22 cellular contexts compared by ENCODE assay signal in the genomic region with DNA sequence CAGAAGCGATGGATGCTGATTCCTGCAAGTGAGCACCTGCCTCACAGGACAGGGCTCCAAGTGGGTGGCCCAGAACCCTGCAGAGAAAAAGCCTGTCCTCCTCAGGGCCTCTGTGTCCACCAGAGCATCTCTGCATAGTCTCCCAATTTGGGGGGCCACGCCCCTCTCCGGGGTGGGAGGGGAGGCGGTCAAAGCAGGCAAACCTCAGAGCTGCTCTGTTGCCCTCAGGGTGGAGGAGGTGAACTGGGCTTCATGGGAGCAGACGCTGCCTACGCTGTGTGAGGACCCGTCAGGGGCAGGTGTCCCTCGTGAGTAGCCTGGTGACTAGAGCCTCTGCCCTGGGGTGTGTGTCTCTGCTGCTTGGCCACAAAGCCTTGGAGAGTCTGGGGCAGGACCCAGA. TPM values are rescaled to one million over a fixed set of nuclear protein-coding genes. Genes with fewer than 3 reads are reported as not detected.
A peak's percentile ranks its signal among the peaks of the same experiment; 100 is the strongest.
DNase-seq lines count a peak whose midpoint lies in the region; ATAC-seq, FAIRE-seq and TF ChIP-seq lines count a peak whose summit lies in the region.
"Had no signal": no experiment of that assay in that cellular context is flagged by ENCODE, and none has a peak within 500 bp of the region (broad histone marks: within the 10 kb centered on the region; RNA-seq: fewer than 3 reads in every experiment).

No MANE protein-coding gene starts in this region.

- CTCF ChIA-PET in HepG2 (lab: Yijun Ruan, JAX; ENCODE audit: low intra/inter-chr PET ratio, low total read pairs) (no interaction called here), SK-N-SH (lab: Yijun Ruan, JAX) (interaction anchor here (1.1 kb wide), 1 partner anchor 54 kb away, joined by 3 read pairs; no protein-coding TSS in a partner anchor)

- BruUV-seq in HepG2 (replicated peaks; lab: Mats Ljungman, UMichigan): no TSS peak

- WGBS in HepG2 (ENCODE audit: low lambda C conversion rate): 60% methylated on average over 4 of the region's 8 CpGs
- WGBS in right lobe of liver (ENCODE audit: insufficient coverage, low coverage, low lambda C conversion rate, missing lambda C conversion rate): 83% methylated on average over 2 of the region's 8 CpGs
- WGBS in endodermal cell (ENCODE audit: insufficient coverage in 1 of 2, insufficient read length in 1 of 2), 2 experiments: 82 to 83% methylated on average over 6 to 8 of the region's 8 CpGs
- 34% methylated on average over 3 of the region's 8 CpGs for WGBS in SK-N-SH (ENCODE audit: low lambda C conversion rate)

- H3K9me2 ChIP-seq in SK-N-SH: no peaks in the 10 kb centered on the region

- H3K9me3 ChIP-seq in HepG2 (ENCODE audit: low read length) (no peaks in the 10 kb centered on the region), right lobe of liver (no peaks in the 10 kb centered on the region), endodermal cell (ENCODE audit: control insufficient read depth, low read length) (no peaks in the 10 kb centered on the region), SK-N-SH (no peaks in the 10 kb centered on the region)
- H3K9me3 ChIP-seq: ovary, right atrium auricular region, stomach, transverse colon had no signal

- no peak for TF ChIP-seq CTCF in HepG2 (CRISPR knock-in tag; IDR thresholded peaks at IDR 0.05)
- TF ChIP-seq CTCF in right lobe of liver (IDR thresholded peaks at IDR 0.05): no peak
- TF ChIP-seq CTCF in endodermal cell (conservative IDR thresholded peaks at IDR 0.05): no peak
- no peak for TF ChIP-seq CTCF in SK-N-SH (IDR thresholded peaks at IDR 0.05)
- TF ChIP-seq CTCF in D721Med (IDR thresholded peaks at IDR 0.05; ENCODE audit: insufficient read depth, missing control alignments): no peak

- H3K36me3 Mint-ChIP-seq in endodermal cell (ENCODE audit: low read depth): peaks cover 5% of the 10 kb centered on the region

- POLR2A ChIA-PET in HepG2 (lab: Yijun Ruan, JAX) (interaction anchor here (1.5 to 2.8 kb wide), 2 partner anchors 11 to 20 kb away, joined by 3 to 25 read pairs; no protein-coding TSS in a partner anchor), SK-N-SH (lab: Yijun Ruan, JAX) (no interaction called here)

- H3K36me3 ChIP-seq in HepG2 (replicated peaks in 1 of 2; ENCODE audit: control insufficient read depth in 1 of 2, insufficient read depth in 2 of 2, low read length in 2 of 2) (peaks cover 0 to 2% of the 10 kb centered on the region in 2 experiments; a peak in 1 of 5 replicates), right lobe of liver (no peaks in the 10 kb centered on the region), endodermal cell (ENCODE audit: control insufficient read depth, insufficient read depth, low read length) (peaks cover 6% of the 10 kb centered on the region), SK-N-SH (replicated peaks in 1 of 2; ENCODE audit: control insufficient read depth in 1 of 2, insufficient read depth in 2 of 2, low read length in 1 of 2) (peaks cover 0 to 2% of the 10 kb centered on the region in 2 experiments)
- H3K36me3 ChIP-seq: ovary, right atrium auricular region, transverse colon had no signal

- in situ Hi-C loops in HepG2 (cut with HindIII; ENCODE audit: extremely low pct_ligation_motif_present, low pct_unique_long_range_greater_than_20kb): no loop called here

- H3K9ac ChIP-seq in HepG2 (ENCODE audit: insufficient read depth, low read depth, low read length) (no peak overlapping the region), endodermal cell (ENCODE audit: extremely low read depth, low read length, poor library complexity, severe bottlenecking) (no peak overlapping the region), SK-N-SH (no peak overlapping the region)

- no peak overlapping the region for H3K4me3 Mint-ChIP-seq in endodermal cell
- H3K4me3 Mint-ChIP-seq: activated B cell treated with CpG ODN at 0.5 μM for 24 hours; activated naive CD4-positive, alpha-beta T cell treated with anti-CD3 and anti-CD28 coated beads for 36 hours had no signal

- H3K4me2 ChIP-seq in HepG2 (ENCODE audit: low read depth, low read length) (peak overlapping the region; percentile 78), SK-N-SH (no peak overlapping the region)

- DNase-seq in HepG2 (ENCODE audit: low spot score) (no peak), right lobe of liver (no peak), endodermal cell (peak; percentile 68), SK-N-SH (no peak), NCI-H526 (lab: John Stamatoyannopoulos, UW) (no peak), D721Med (ENCODE audit: insufficient read length, low spot score) (no peak), mesenteric fat pad (ENCODE audit: low spot score) (no peak)
- DNase-seq: activated B cell treated with CpG ODN at 0.5 μM for 24 hours; activated CD4-positive, alpha-beta T cell treated with anti-CD3 and anti-CD28 coated beads, Interleukin-2, amount 50 U/mL, for 48 hours; activated naive CD4-positive, alpha-beta T cell treated with anti-CD3 and anti-CD28 coated beads for 36 hours; left cardiac atrium; NCI-H1105; NCI-H2081 treated with DMSO at 0.1 percent for 48 hours; NCI-H446 treated with DMSO at 0.1 percent for 48 hours; ovary; stimulated activated CD4-positive, alpha-beta T cell treated with anti-CD3 and anti-CD28 coated beads, Interleukin-4, amount 100 ng/mL, for 4 hours; stomach; transverse colon had no signal

- H3K9me3 Mint-ChIP-seq in endodermal cell: no peaks in the 10 kb centered on the region
- H3K9me3 Mint-ChIP-seq: activated B cell treated with CpG ODN at 0.5 μM for 24 hours; activated naive CD4-positive, alpha-beta T cell treated with anti-CD3 and anti-CD28 coated beads for 36 hours had no signal

- no peak for FAIRE-seq in HepG2 (lab: Jason Lieb, UNC)
- FAIRE-seq in D721Med (lab: Jason Lieb, UNC): no peak
- FAIRE-seq: RCC 7860 had no signal

- ATAC-seq in HepG2 (peak; percentile 16), right lobe of liver (no peak)
- ATAC-seq: left cardiac atrium, SK-N-SH treated with all-trans-retinoic acid at 6 μM for 48 hours had no signal

- TF ChIP-seq EP300 in HepG2 (IDR thresholded peaks at IDR 0.05; ENCODE audit: low read depth in 2 of 2, low read length in 2 of 2) (no peak), HepG2 (CRISPR knock-in tag; IDR thresholded peaks at IDR 0.05; ENCODE audit: borderline replicate concordance) (no peak), SK-N-SH (IDR thresholded peaks at IDR 0.05; ENCODE audit: borderline replicate concordance in 1 of 2, low read depth in 1 of 2, low read length in 1 of 2) (no peak)

- H3K27me3 ChIP-seq in HepG2 (ENCODE audit: control insufficient read depth in 1 of 2, insufficient read depth in 2 of 2, low read length in 2 of 2) (no peaks in the 10 kb centered on the region; a peak in 1 of 5 replicates), right lobe of liver (no peaks in the 10 kb centered on the region), endodermal cell (ENCODE audit: control insufficient read depth, insufficient read depth, low read length, poor library complexity, severe bottlenecking) (no peaks in the 10 kb centered on the region), SK-N-SH (ENCODE audit: insufficient read depth) (no peaks in the 10 kb centered on the region)
- H3K27me3 ChIP-seq: ovary, right atrium auricular region, stomach, transverse colon had no signal

- H3K4me1 Mint-ChIP-seq in endodermal cell: peaks cover 27% of the 10 kb centered on the region

- intact Hi-C loops in HepG2 (cut with micrococcal nuclease; ENCODE audit: unreplicated experiment): no loop called here
- intact Hi-C loops in right lobe of liver (cut with DNase I): no loop called here

- H4K20me1 ChIP-seq in HepG2 (ENCODE audit: insufficient read depth, low read length) (peaks cover 2% of the 10 kb centered on the region; the same call in 1 of the 2 replicates), SK-N-SH (ENCODE audit: insufficient read depth) (peaks cover 3% of the 10 kb centered on the region)

- H3F3A ChIP-seq in SK-N-SH (replicated peaks; ENCODE audit: insufficient read depth): peaks cover 3% of the 10 kb centered on the region

- H3K27ac ChIP-seq in HepG2 (ENCODE audit: extremely low read length, insufficient read depth, low read length): peak overlapping the region; percentile 1
- no peak overlapping the region for H3K27ac ChIP-seq in right lobe of liver
- H3K27ac ChIP-seq in endodermal cell (ENCODE audit: low read depth, low read length): no peak overlapping the region
- no peak overlapping the region for H3K27ac ChIP-seq in SK-N-SH (ENCODE audit: low read depth in 2 of 2, low read length in 1 of 2)
- H3K27ac ChIP-seq: ovary, right atrium auricular region, stomach, transverse colon had no signal

- TF ChIP-seq RAD21 in HepG2 (CRISPR knock-in tag; IDR thresholded peaks at IDR 0.05) (no peak), SK-N-SH (IDR thresholded peaks at IDR 0.05; ENCODE audit: low read length) (no peak)

- H3K4me3 ChIP-seq in HepG2 (replicated peaks in 1 of 3; ENCODE audit: insufficient read depth in 1 of 3, low read depth in 2 of 3, low read length in 3 of 3): 0 out of 6 replicates have a peak overlapping the region, but pooled peaks of 1 of the 3 experiments have one; percentile 2
- no peak overlapping the region for H3K4me3 ChIP-seq in right lobe of liver
- no peak overlapping the region for H3K4me3 ChIP-seq in endodermal cell (ENCODE audit: low read length)
- H3K4me3 ChIP-seq in SK-N-SH (ENCODE audit: low read depth in 2 of 2, low read length in 1 of 2): no peak overlapping the region
- H3K4me3 ChIP-seq: ovary, right atrium auricular region, stomach, transverse colon had no signal

- H3K4me1 ChIP-seq in HepG2 (ENCODE audit: insufficient read depth, low read length): peaks cover 41% of the 10 kb centered on the region
- H3K4me1 ChIP-seq in right lobe of liver: peaks cover 0 to 4% (median 2%) of the 10 kb centered on the region in 4 donors
- H3K4me1 ChIP-seq in endodermal cell (ENCODE audit: control insufficient read depth, insufficient read depth, low read length): peaks cover 6% of the 10 kb centered on the region
- peaks cover 0 to 7% of the 10 kb centered on the region in 2 experiments; a peak in 1 of 4 replicates for H3K4me1 ChIP-seq in SK-N-SH (ENCODE audit: control insufficient read depth in 1 of 2, insufficient read depth in 2 of 2, low read depth in 1 of 2, low read length in 1 of 2)

- no peak for TF ChIP-seq POLR2A in HepG2 (IDR thresholded peaks at IDR 0.05; ENCODE audit: insufficient read depth in 1 of 2, low read depth in 2 of 2, low read length in 2 of 2)
- no peak for TF ChIP-seq POLR2A in right lobe of liver (IDR thresholded peaks at IDR 0.05)

- peaks cover 9% of the 10 kb centered on the region for H3K79me2 ChIP-seq in HepG2 (ENCODE audit: insufficient read depth, low read length)
- peaks cover 9% of the 10 kb centered on the region for H3K79me2 ChIP-seq in SK-N-SH (ENCODE audit: insufficient read depth)

- no peak overlapping the region for H3K27ac Mint-ChIP-seq in endodermal cell
- H3K27ac Mint-ChIP-seq: activated B cell treated with CpG ODN at 0.5 μM for 24 hours had no signal

- H3K27me3 Mint-ChIP-seq in endodermal cell (ENCODE audit: insufficient read depth): no peaks in the 10 kb centered on the region
- H3K27me3 Mint-ChIP-seq: activated B cell treated with CpG ODN at 0.5 μM for 24 hours had no signal

- no peak overlapping the region for H2AFZ ChIP-seq in HepG2 (ENCODE audit: low read length)
- no peak overlapping the region for H2AFZ ChIP-seq in SK-N-SH (ENCODE audit: low read depth)

RNA-seq across cellular contexts. Expression of a gene that starts 19.3 kb away (rescaled TPM):
- total RNA-seq in HepG2 (2016; rRNA removed; fragmentation: Illumina TruSeq; extraction: Trizol) (7.3 and 13.6 TPM in 2 replicates), right lobe of liver (1 to 10 TPM; 3.3 to 8.2 (median 4.8) TPM), endodermal cell (1 to 10 TPM in 1 of 2 donors, under 1 TPM in 1; 0.51 to 1.1 TPM), mesenteric fat pad (43.7 TPM)
- 3.5 and 3.8 TPM in 2 replicates for total RNA-seq in HepG2 (2016; cell fraction: cytosol; rRNA removed; fragmentation: Illumina TruSeq; extraction: Trizol; ENCODE audit: low read depth)
- 6.3 and 14.4 TPM in 2 replicates for total RNA-seq in HepG2 (2016; cell fraction: insoluble cytoplasmic fraction; rRNA removed; fragmentation: Illumina TruSeq; extraction: Trizol)
- 3.2 and 4.6 TPM in 2 replicates for total RNA-seq in HepG2 (2016; cell fraction: membrane; rRNA removed; fragmentation: Illumina TruSeq; extraction: Trizol)
- total RNA-seq in HepG2 (2016; cell fraction: nucleus; rRNA removed; fragmentation: Illumina TruSeq; extraction: Trizol): 9.6 and 14.3 TPM in 2 replicates
- polyA plus RNA-seq in HepG2 (2011; rRNA removed) (21.3 and 37.6 TPM in 2 replicates), SK-N-SH (2012; rRNA removed) (10.5 and 11.0 TPM in 2 replicates)
- polyA plus RNA-seq in HepG2 (2011; cell fraction: cytosol; rRNA removed): 20.1 and 21.2 TPM in 2 replicates
- 40.8 and 61.1 TPM in 2 replicates for polyA plus RNA-seq in HepG2 (2011; cell fraction: nucleus; rRNA removed)
- 26.6 and 37.4 TPM in 2 replicates for polyA plus RNA-seq in HepG2 (2012)
- 2.0 and 2.3 TPM in 2 replicates for polyA plus RNA-seq in HepG2 (2016; cell fraction: cytosol; fragmentation: Illumina TruSeq; extraction: Trizol; ENCODE audit: low read depth)
- 3.6 and 5.9 TPM in 2 replicates for polyA plus RNA-seq in HepG2 (2016; cell fraction: insoluble cytoplasmic fraction; fragmentation: Illumina TruSeq; extraction: Trizol; ENCODE audit: low read depth)
- 2.2 and 2.8 TPM in 2 replicates for polyA plus RNA-seq in HepG2 (2016; cell fraction: membrane; fragmentation: Illumina TruSeq; extraction: Trizol; ENCODE audit: low read depth)
- polyA plus RNA-seq in HepG2 (2016; cell fraction: nucleus; fragmentation: Illumina TruSeq; extraction: Trizol; ENCODE audit: insufficient read depth, low read depth): 14.9 and 19.2 TPM in 2 replicates
- 1.4 and 45.5 TPM in 2 replicates for polyA minus RNA-seq in HepG2 (2011; rRNA and poly(A)+ RNA removed; ENCODE audit: low replicate concordance)
- polyA minus RNA-seq in HepG2 (2011; cell fraction: cytosol; rRNA and poly(A)+ RNA removed): 24.7 and 31.6 TPM in 2 replicates
- polyA minus RNA-seq in HepG2 (2011; cell fraction: nucleus; rRNA and poly(A)+ RNA removed): 11.8 and 18.9 TPM in 2 replicates
- polyA plus RNA-seq in PFSK-1 (2012; ENCODE audit: insufficient read length, low read depth): 166 TPM
- polyA plus RNA-seq in endodermal cell (2013, experiment 1 of 2): 1.4 TPM
- 2.1 TPM for polyA plus RNA-seq in endodermal cell (2013, experiment 2 of 2)
- 4.3 and 5.9 TPM in 2 replicates for polyA plus RNA-seq in SK-N-SH (2012; cell fraction: cytosol; rRNA removed)
- 10.6 and 16.4 TPM in 2 replicates for polyA plus RNA-seq in SK-N-SH (2012; cell fraction: nucleus; rRNA removed)

RNA-seq across cellular contexts. Expression of a gene that starts 53.8 kb away (rescaled TPM):
- total RNA-seq in HepG2 (2016; rRNA removed; fragmentation: Illumina TruSeq; extraction: Trizol): 2,066 and 2,598 TPM in 2 replicates
- total RNA-seq in HepG2 (2016; cell fraction: cytosol; rRNA removed; fragmentation: Illumina TruSeq; extraction: Trizol; ENCODE audit: low read depth): 1,884 and 2,042 TPM in 2 replicates
- 2,199 and 2,677 TPM in 2 replicates for total RNA-seq in HepG2 (2016; cell fraction: insoluble cytoplasmic fraction; rRNA removed; fragmentation: Illumina TruSeq; extraction: Trizol)
- total RNA-seq in HepG2 (2016; cell fraction: membrane; rRNA removed; fragmentation: Illumina TruSeq; extraction: Trizol): 1,573 and 1,587 TPM in 2 replicates
- total RNA-seq in HepG2 (2016; cell fraction: nucleus; rRNA removed; fragmentation: Illumina TruSeq; extraction: Trizol): 582 and 612 TPM in 2 replicates
- polyA plus RNA-seq in HepG2 (2011; rRNA removed): 1,130 and 1,263 TPM in 2 replicates
- 1,588 and 1,623 TPM in 2 replicates for polyA plus RNA-seq in HepG2 (2011; cell fraction: cytosol; rRNA removed)
- 397 and 543 TPM in 2 replicates for polyA plus RNA-seq in HepG2 (2011; cell fraction: nucleus; rRNA removed)
- 1,977 and 2,062 TPM in 2 replicates for polyA plus RNA-seq in HepG2 (2012)
- 1,937 and 2,024 TPM in 2 replicates for polyA plus RNA-seq in HepG2 (2016; cell fraction: cytosol; fragmentation: Illumina TruSeq; extraction: Trizol; ENCODE audit: low read depth)
- 1,705 and 1,710 TPM in 2 replicates for polyA plus RNA-seq in HepG2 (2016; cell fraction: insoluble cytoplasmic fraction; fragmentation: Illumina TruSeq; extraction: Trizol; ENCODE audit: low read depth)
- 1,088 and 1,107 TPM in 2 replicates for polyA plus RNA-seq in HepG2 (2016; cell fraction: membrane; fragmentation: Illumina TruSeq; extraction: Trizol; ENCODE audit: low read depth)
- 679 and 692 TPM in 2 replicates for polyA plus RNA-seq in HepG2 (2016; cell fraction: nucleus; fragmentation: Illumina TruSeq; extraction: Trizol; ENCODE audit: insufficient read depth, low read depth)
- 1,440 and 2,606 TPM in 2 replicates for polyA minus RNA-seq in HepG2 (2011; rRNA and poly(A)+ RNA removed; ENCODE audit: low replicate concordance)
- polyA minus RNA-seq in HepG2 (2011; cell fraction: cytosol; rRNA and poly(A)+ RNA removed): 681 and 793 TPM in 2 replicates
- polyA minus RNA-seq in HepG2 (2011; cell fraction: nucleus; rRNA and poly(A)+ RNA removed): 194 and 303 TPM in 2 replicates
- total RNA-seq in right lobe of liver: 1,000 to 10,000 TPM; 1,045 to 2,319 (median 1,420) TPM
- polyA plus RNA-seq in PFSK-1 (2012; ENCODE audit: insufficient read length, low read depth): 1,462 TPM
- total RNA-seq in endodermal cell: 1,000 to 10,000 TPM; 1,658 to 1,721 TPM
- polyA plus RNA-seq in endodermal cell (2013, experiment 1 of 2): 2,166 TPM
- polyA plus RNA-seq in endodermal cell (2013, experiment 2 of 2): 2,122 TPM
- polyA plus RNA-seq in SK-N-SH (2012; rRNA removed): 2,465 and 2,693 TPM in 2 replicates
- 2,233 and 2,530 TPM in 2 replicates for polyA plus RNA-seq in SK-N-SH (2012; cell fraction: cytosol; rRNA removed)
- polyA plus RNA-seq in SK-N-SH (2012; cell fraction: nucleus; rRNA removed): 1,335 and 1,473 TPM in 2 replicates
- 967 TPM for total RNA-seq in mesenteric fat pad

RNA-seq across cellular contexts. Expression of a gene that starts 57.3 kb away (rescaled TPM):
- total RNA-seq in HepG2 (2016; rRNA removed; fragmentation: Illumina TruSeq; extraction: Trizol): 0.06 TPM in 1 of 2 replicates, not detected in the other
- total RNA-seq in HepG2 (2016; cell fraction: cytosol; rRNA removed; fragmentation: Illumina TruSeq; extraction: Trizol; ENCODE audit: low read depth): not detected in 2 replicates
- 0.10 TPM in 1 of 2 replicates, not detected in the other for total RNA-seq in HepG2 (2016; cell fraction: insoluble cytoplasmic fraction; rRNA removed; fragmentation: Illumina TruSeq; extraction: Trizol)
- 0.15 and 0.21 TPM in 2 replicates for total RNA-seq in HepG2 (2016; cell fraction: membrane; rRNA removed; fragmentation: Illumina TruSeq; extraction: Trizol)
- not detected in 2 replicates for total RNA-seq in HepG2 (2016; cell fraction: nucleus; rRNA removed; fragmentation: Illumina TruSeq; extraction: Trizol)
- polyA plus RNA-seq in HepG2 (2011; rRNA removed): 0.03 and 0.18 TPM in 2 replicates
- 0.04 and 0.06 TPM in 2 replicates for polyA plus RNA-seq in HepG2 (2011; cell fraction: cytosol; rRNA removed)
- 0.10 and 0.12 TPM in 2 replicates for polyA plus RNA-seq in HepG2 (2011; cell fraction: nucleus; rRNA removed)
- polyA plus RNA-seq in HepG2 (2012): 0.64 and 0.87 TPM in 2 replicates
- polyA plus RNA-seq in HepG2 (2016; cell fraction: cytosol; fragmentation: Illumina TruSeq; extraction: Trizol; ENCODE audit: low read depth): not detected in 2 replicates
- polyA plus RNA-seq in HepG2 (2016; cell fraction: insoluble cytoplasmic fraction; fragmentation: Illumina TruSeq; extraction: Trizol; ENCODE audit: low read depth): not detected in 2 replicates
- polyA plus RNA-seq in HepG2 (2016; cell fraction: membrane; fragmentation: Illumina TruSeq; extraction: Trizol; ENCODE audit: low read depth): 0.08 TPM in 1 of 2 replicates, not detected in the other
- polyA plus RNA-seq in HepG2 (2016; cell fraction: nucleus; fragmentation: Illumina TruSeq; extraction: Trizol; ENCODE audit: insufficient read depth, low read depth): not detected in 2 replicates
- 1.6 TPM in 1 of 2 replicates, not detected in the other for polyA minus RNA-seq in HepG2 (2011; rRNA and poly(A)+ RNA removed; ENCODE audit: low replicate concordance)
- not detected in 2 replicates for polyA minus RNA-seq in HepG2 (2011; cell fraction: cytosol; rRNA and poly(A)+ RNA removed)
- 0.25 TPM in 1 of 2 replicates, not detected in the other for polyA minus RNA-seq in HepG2 (2011; cell fraction: nucleus; rRNA and poly(A)+ RNA removed)
- under 1 TPM; 0.12 to 0.62 (median 0.22) TPM for total RNA-seq in right lobe of liver
- polyA plus RNA-seq in PFSK-1 (2012; ENCODE audit: insufficient read length, low read depth): 3.8 TPM
- total RNA-seq in endodermal cell: 1 to 10 TPM; 3.2 to 5.0 TPM
- 6.6 TPM for polyA plus RNA-seq in endodermal cell (2013, experiment 1 of 2)
- 5.7 TPM for polyA plus RNA-seq in endodermal cell (2013, experiment 2 of 2)
- 1.2 and 1.3 TPM in 2 replicates for polyA plus RNA-seq in SK-N-SH (2012; rRNA removed)
- 0.60 and 0.71 TPM in 2 replicates for polyA plus RNA-seq in SK-N-SH (2012; cell fraction: cytosol; rRNA removed)
- polyA plus RNA-seq in SK-N-SH (2012; cell fraction: nucleus; rRNA removed): 1.8 and 2.0 TPM in 2 replicates
- 3.1 TPM for total RNA-seq in mesenteric fat pad
